9 cellular contexts compared by ENCODE assay signal in genomic region chr11:33687733-33688479, GRCh38. TPM values are rescaled to one million over a fixed set of nuclear protein-coding genes. Genes with fewer than 3 reads are reported as not detected.
A peak's percentile ranks its signal among the peaks of the same experiment; 100 is the strongest.
DNase-seq lines count a peak whose midpoint lies in the region; ATAC-seq, FAIRE-seq and TF ChIP-seq lines count a peak whose summit lies in the region.
"Had no signal": no experiment of that assay in that cellular context is flagged by ENCODE, and none has a peak within 500 bp of the region (broad histone marks: within the 10 kb centered on the region; RNA-seq: fewer than 3 reads in every experiment).

No MANE protein-coding gene starts in this region.

- H3K79me2 ChIP-seq in trophoblast cell (ENCODE audit: control insufficient read depth, insufficient read depth, low read length, poor library complexity): peaks cover 4% of the 10 kb centered on the region

- no peak overlapping the region for H4K8ac ChIP-seq in trophoblast cell (ENCODE audit: low read depth, low read length)

- no peak overlapping the region for H2BK5ac ChIP-seq in trophoblast cell (ENCODE audit: low read depth, low read length, poor library complexity)

- H3K4me2 ChIP-seq in trophoblast cell (ENCODE audit: low read length): no peak overlapping the region

- no peak for TF ChIP-seq POLR2A in erythroblast (IDR thresholded peaks at IDR 0.05; ENCODE audit: low read length)

- no peak for ATAC-seq in GM18517 (IDR thresholded peaks at IDR 0.05; ENCODE audit: unreplicated experiment)
- ATAC-seq in HG03469 (IDR thresholded peaks at IDR 0.05; ENCODE audit: unreplicated experiment): no peak

- peak; percentile 49 for DNase-seq in ELF-1 (ENCODE audit: low read depth, low spot score)
- DNase-seq in LoVo (ENCODE audit: low spot score): peak; percentile 62
- DNase-seq in RWPE1 (ENCODE audit: low spot score): no peak
- DNase-seq in erythroblast (lab: John Stamatoyannopoulos, UW): peak; percentile 32 to 48
- DNase-seq in trophoblast cell: peak; percentile 53 to 72

- no peak overlapping the region for H2AK5ac ChIP-seq in trophoblast cell (ENCODE audit: low read length)

- TF ChIP-seq CTCF in RWPE1 (conservative IDR thresholded peaks at IDR 0.05; ENCODE audit: low read depth): peak; percentile 66

- H3K36me3 ChIP-seq in trophoblast cell (ENCODE audit: control insufficient read depth in 1 of 2, insufficient read depth in 2 of 2, low read length in 2 of 2): no peaks in the 10 kb centered on the region

- H3K4me3 ChIP-seq in trophoblast cell (ENCODE audit: low read depth, low read length): no peak overlapping the region

- no peak overlapping the region for H4K91ac ChIP-seq in trophoblast cell (ENCODE audit: low read depth, low read length)

- H3K18ac ChIP-seq in trophoblast cell (ENCODE audit: low read length): no peak overlapping the region

- H3K27me3 ChIP-seq in trophoblast cell (ENCODE audit: insufficient read depth, low read length): no peaks in the 10 kb centered on the region

- no peak overlapping the region for H3K4ac ChIP-seq in trophoblast cell (ENCODE audit: low read depth, low read length)

- POLR2A ChIA-PET in RWPE1 (lab: Yijun Ruan, JAX; ENCODE audit: low non-redundant PET): no interaction called here

- no peak overlapping the region for H2AFZ ChIP-seq in trophoblast cell (ENCODE audit: insufficient read depth, low read length, poor library complexity)

- no peak overlapping the region for H3K9ac ChIP-seq in trophoblast cell (ENCODE audit: low read length)

- CTCF ChIA-PET in RWPE1 (lab: Yijun Ruan, JAX): interaction anchor here (0.6 to 1.2 kb wide), 3 partner anchors 17 to 513 kb away, joined by 3 to 4 read pairs (median 3); no protein-coding TSS in a partner anchor

- no peaks in the 10 kb centered on the region for H3K9me3 ChIP-seq in trophoblast cell (ENCODE audit: insufficient read depth, low read depth, low read length)

- H4K12ac ChIP-seq in trophoblast cell (ENCODE audit: low read depth, low read length): no peak overlapping the region

- H2BK12ac ChIP-seq in trophoblast cell (ENCODE audit: low read length): no peak overlapping the region

- H3K79me1 ChIP-seq in trophoblast cell (ENCODE audit: low read length): peaks cover 22% of the 10 kb centered on the region

- peaks cover 19 to 23% of the 10 kb centered on the region in 2 experiments for H3K4me1 ChIP-seq in trophoblast cell (ENCODE audit: control insufficient read depth in 1 of 2, insufficient read depth in 2 of 2, low read length in 2 of 2)

- no peak overlapping the region for H2BK120ac ChIP-seq in trophoblast cell (ENCODE audit: insufficient read depth, low read length, poor library complexity)

- H3K23ac ChIP-seq in trophoblast cell (ENCODE audit: low read length): no peak overlapping the region

- no CpG with 5 or more reads among the region's 2 CpGs for WGBS in trophoblast cell (ENCODE audit: extremely low coverage, insufficient coverage, insufficient read length)

- no peak overlapping the region for H3K14ac ChIP-seq in trophoblast cell (ENCODE audit: low read length)

- FAIRE-seq in A204.1 (lab: Jason Lieb, UNC): peak; percentile 67
- FAIRE-seq: frontal cortex had no signal

- H3K27ac ChIP-seq in RWPE1: no peak overlapping the region
- no peak overlapping the region for H3K27ac ChIP-seq in trophoblast cell (ENCODE audit: low read depth, low read length)

RNA-seq across cellular contexts. Expression of gene C11orf91, which starts 12.7 kb away (rescaled TPM):
- polyA plus RNA-seq in trophoblast cell (2013): 0.11 and 0.12 TPM in 2 replicates

RNA-seq across cellular contexts. Expression of gene CD59, which starts 48.3 kb away (rescaled TPM):
- polyA plus RNA-seq in trophoblast cell (2013): 205 and 208 TPM in 2 replicates
